In genomic region chr14:33909380-33910084, GRCh38 we compare ENCODE assay signal across 1 cellular context.
TF ChIP-seq lines count a peak whose summit lies in the region.

No MANE protein-coding gene starts in this region.

TF ChIP-seq in HepG2, 621 proteins besides CTCF, POLR2A, EP300 and RAD21 (continued from another document and continues in another):
- TF ChIP-seq ZBED4 (CRISPR knock-in tag; IDR thresholded peaks at IDR 0.05; ENCODE audit: borderline replicate concordance) (peak; percentile 84; the same call in 1 of the 2 replicates), TBL1XR1 (IDR thresholded peaks at IDR 0.05; ENCODE audit: borderline replicate concordance, low read length, partially characterized antibody) (peak; percentile 89), ZNF431 (CRISPR knock-in tag; IDR thresholded peaks at IDR 0.05; ENCODE audit: borderline replicate concordance, low read depth) (peak; percentile 78; the same call in 1 of the 2 replicates), MIXL1 (CRISPR knock-in tag; IDR thresholded peaks at IDR 0.05) (peak; percentile 96), ZNF761 (CRISPR knock-in tag; conservative IDR thresholded peaks at IDR 0.05) (no peak), MAZ (IDR thresholded peaks at IDR 0.05; ENCODE audit: borderline replicate concordance, low read depth, low read length) (no peak), MAZ (CRISPR knock-in tag; IDR thresholded peaks at IDR 0.05; ENCODE audit: low read depth) (peak; percentile 72), NFRKB (IDR thresholded peaks at IDR 0.05) (no peak), ZNF350 (CRISPR knock-in tag; IDR thresholded peaks at IDR 0.05; ENCODE audit: borderline replicate concordance, low read depth) (no peak; the same call in 1 of the 2 replicates), KAT7 (CRISPR knock-in tag; IDR thresholded peaks at IDR 0.05; ENCODE audit: borderline replicate concordance) (no peak; the same call in 1 of the 2 replicates), ZNF460 (CRISPR knock-in tag; IDR thresholded peaks at IDR 0.05; ENCODE audit: borderline replicate concordance) (peak; percentile 43; the same call in 1 of the 2 replicates), NFE2 (CRISPR knock-in tag; IDR thresholded peaks at IDR 0.05) (no peak), HOXA5 (CRISPR knock-in tag; IDR thresholded peaks at IDR 0.05) (peak; percentile 66), ZBTB4 (CRISPR knock-in tag; IDR thresholded peaks at IDR 0.05; ENCODE audit: borderline replicate concordance) (no peak), ZNF549 (CRISPR knock-in tag; IDR thresholded peaks at IDR 0.05) (no peak), FOSL2 (CRISPR knock-in tag; IDR thresholded peaks at IDR 0.05) (peak; percentile 55; the same call in 1 of the 2 replicates), ZFP91 (CRISPR knock-in tag; IDR thresholded peaks at IDR 0.05; ENCODE audit: borderline replicate concordance) (no peak), ZNF678 (CRISPR knock-in tag; IDR thresholded peaks at IDR 0.05) (no peak), ZNF503 (CRISPR knock-in tag; IDR thresholded peaks at IDR 0.05) (no peak), RFX1 (IDR thresholded peaks at IDR 0.05) (no peak), ZKSCAN8 (CRISPR knock-in tag; IDR thresholded peaks at IDR 0.05; ENCODE audit: borderline replicate concordance) (peak; percentile 97; the same call in 1 of the 2 replicates), ZNF839 (CRISPR knock-in tag; IDR thresholded peaks at IDR 0.05; ENCODE audit: borderline replicate concordance) (no peak), ZNF24 (IDR thresholded peaks at IDR 0.05) (peak; percentile 80; the same call in 1 of the 2 replicates), ELF3 (CRISPR knock-in tag; IDR thresholded peaks at IDR 0.05) (peak; percentile 100), JARID2 (CRISPR knock-in tag; IDR thresholded peaks at IDR 0.05; ENCODE audit: insufficient replicate concordance) (no peak), HMG20B (CRISPR knock-in tag; conservative IDR thresholded peaks at IDR 0.05) (no peak; the same call in 1 of the 2 replicates), KLF16 (CRISPR knock-in tag; IDR thresholded peaks at IDR 0.05) (peak in 1 of 2 experiments; percentile 93; a peak in 2 of 4 replicates), MED1 (CRISPR knock-in tag; IDR thresholded peaks at IDR 0.05) (peak; percentile 94), HDAC2 (CRISPR knock-in tag; IDR thresholded peaks at IDR 0.05) (peak; percentile 83), PLSCR1 (CRISPR knock-in tag; IDR thresholded peaks at IDR 0.05; ENCODE audit: borderline replicate concordance) (no peak), NR2F6 (IDR thresholded peaks at IDR 0.05) (peak; percentile 89), NR2F6 (CRISPR knock-in tag; IDR thresholded peaks at IDR 0.05) (peak; percentile 90), MNT (IDR thresholded peaks at IDR 0.05) (no peak), EEA1 (CRISPR knock-in tag; IDR thresholded peaks at IDR 0.05; ENCODE audit: borderline replicate concordance) (0 out of 2 replicates have a peak, but pooled peaks have one; percentile 44), KDM4B (CRISPR knock-in tag; IDR thresholded peaks at IDR 0.05) (0 out of 2 replicates have a peak, but pooled peaks have one; percentile 18), NCOA1 (CRISPR knock-in tag; IDR thresholded peaks at IDR 0.05) (no peak), ZNF883 (CRISPR knock-in tag; IDR thresholded peaks at IDR 0.05; ENCODE audit: not compliant biosample characterization) (no peak), ZNF407 (CRISPR knock-in tag; IDR thresholded peaks at IDR 0.05; ENCODE audit: not compliant biosample characterization) (peak; percentile 62), ERF (CRISPR knock-in tag; IDR thresholded peaks at IDR 0.05) (peak; percentile 99), SKI (IDR thresholded peaks at IDR 0.05; ENCODE audit: partially characterized antibody) (peak; percentile 71)
